6 cellular contexts compared by ENCODE assay signal in genomic region chr3:185306300-185306699, GRCh38. TPM values are rescaled to one million over a fixed set of nuclear protein-coding genes. Genes with fewer than 3 reads are reported as not detected.
DNase-seq lines count a peak whose midpoint lies in the region; ATAC-seq, FAIRE-seq and TF ChIP-seq lines count a peak whose summit lies in the region.
"Not testable (repeated sequence)": the region's sequence is repeated elsewhere in the genome, so short reads cannot be mapped to it uniquely, and the experiment has no call there.

No MANE protein-coding gene starts in this region.

- TF ChIP-seq POLR2A in GM12892 (IDR thresholded peaks at IDR 0.05; ENCODE audit: low read depth, low read length) = not testable (repeated sequence)

- H3K36me3 Mint-ChIP-seq in activated T-helper 17 cell treated with anti-CD3 and anti-CD28 coated beads, Interleukin-2, amount 50 U/mL, for 72 hours (ENCODE audit: low read depth) = peaks cover 48% of the 10 kb centered on the region
- H3K36me3 Mint-ChIP-seq in stimulated activated effector memory CD8-positive, alpha-beta T cell treated with anti-CD3 and anti-CD28 coated beads, Interleukin-12 subunit alpha, Interleukin-12 subunit beta, amount 100 ng/mL, for 72 hours = not testable (repeated sequence)

- H3K4me3 ChIP-seq in GM12865 (ENCODE audit: low read depth, low read length) = not testable (repeated sequence)

- not testable (repeated sequence) for H3K27me3 Mint-ChIP-seq in activated T-helper 17 cell treated with anti-CD3 and anti-CD28 coated beads, Interleukin-2, amount 50 U/mL, for 72 hours

- peak; percentile 69 for ATAC-seq in activated T-helper 17 cell treated with anti-CD3 and anti-CD28 coated beads, Interleukin-2, amount 50 U/mL, for 72 hours (replicated peaks)
- peak; percentile 61 for ATAC-seq in stimulated activated effector memory CD8-positive, alpha-beta T cell treated with anti-CD3 and anti-CD28 coated beads, Interleukin-12 subunit alpha, Interleukin-12 subunit beta, amount 100 ng/mL, for 72 hours

- DNase-seq in GM12865 (ENCODE audit: low read depth) (peak; percentile 43), M059J (ENCODE audit: low read depth) (peak; percentile 31)
- DNase-seq in GM12892 (ENCODE audit: insufficient read length); GM19239 (ENCODE audit: insufficient read length, low spot score); stimulated activated effector memory CD8-positive, alpha-beta T cell treated with anti-CD3 and anti-CD28 coated beads, Interleukin-12 subunit alpha, Interleukin-12 subunit beta, amount 100 ng/mL, for 72 hours (ENCODE audit: low spot score in 2 of 2): not testable (repeated sequence)

- H3K9me3 Mint-ChIP-seq in activated T-helper 17 cell treated with anti-CD3 and anti-CD28 coated beads, Interleukin-2, amount 50 U/mL, for 72 hours; stimulated activated effector memory CD8-positive, alpha-beta T cell treated with anti-CD3 and anti-CD28 coated beads, Interleukin-12 subunit alpha, Interleukin-12 subunit beta, amount 100 ng/mL, for 72 hours: not testable (repeated sequence)

- H3K4me1 Mint-ChIP-seq in activated T-helper 17 cell treated with anti-CD3 and anti-CD28 coated beads, Interleukin-2, amount 50 U/mL, for 72 hours = not testable (repeated sequence)
- H3K4me1 Mint-ChIP-seq in stimulated activated effector memory CD8-positive, alpha-beta T cell treated with anti-CD3 and anti-CD28 coated beads, Interleukin-12 subunit alpha, Interleukin-12 subunit beta, amount 100 ng/mL, for 72 hours = peaks cover 13% of the 10 kb centered on the region

- FAIRE-seq in GM12892 (lab: Jason Lieb, UNC) = peak; percentile 48
- peak; percentile 49 for FAIRE-seq in GM19239 (lab: Jason Lieb, UNC)

- not testable (repeated sequence) for TF ChIP-seq CTCF in GM12865 (IDR thresholded peaks at IDR 0.05; ENCODE audit: insufficient read depth, low read depth, low read length, missing control alignments)

- peak overlapping the region; percentile 48 for H3K27ac Mint-ChIP-seq in activated T-helper 17 cell treated with anti-CD3 and anti-CD28 coated beads, Interleukin-2, amount 50 U/mL, for 72 hours
- H3K27ac Mint-ChIP-seq in stimulated activated effector memory CD8-positive, alpha-beta T cell treated with anti-CD3 and anti-CD28 coated beads, Interleukin-12 subunit alpha, Interleukin-12 subunit beta, amount 100 ng/mL, for 72 hours = not testable (repeated sequence)

- not testable (repeated sequence) for H3K4me3 Mint-ChIP-seq in activated T-helper 17 cell treated with anti-CD3 and anti-CD28 coated beads, Interleukin-2, amount 50 U/mL, for 72 hours; stimulated activated effector memory CD8-positive, alpha-beta T cell treated with anti-CD3 and anti-CD28 coated beads, Interleukin-12 subunit alpha, Interleukin-12 subunit beta, amount 100 ng/mL, for 72 hours

RNA-seq across cellular contexts. Expression of gene EHHADH, which starts 52.5 kb away (rescaled TPM):
- 2.6 TPM for polyA plus RNA-seq in GM12892 (2012; ENCODE audit: missing spikeins)
- total RNA-seq in M059J (2014; rRNA removed; shearing (Covaris generic)) = 4.5 and 10.4 TPM in 2 replicates
- total RNA-seq in activated T-helper 17 cell treated with anti-CD3 and anti-CD28 coated beads, Interleukin-2, amount 50 U/mL, for 72 hours = 1 to 10 TPM; 1.9 to 3.4 TPM

RNA-seq across cellular contexts. Expression of gene MAP3K13, which starts 56.6 kb away (rescaled TPM):
- polyA plus RNA-seq in GM12892 (2012; ENCODE audit: missing spikeins) = 14.8 TPM
- total RNA-seq in M059J (2014; rRNA removed; shearing (Covaris generic)) = 30.9 and 47.9 TPM in 2 replicates
- total RNA-seq in activated T-helper 17 cell treated with anti-CD3 and anti-CD28 coated beads, Interleukin-2, amount 50 U/mL, for 72 hours = 10 to 100 TPM; 17.9 to 22.2 TPM
